Comparison of ENCODE assay signal across 11 cellular contexts in the genomic region with DNA sequence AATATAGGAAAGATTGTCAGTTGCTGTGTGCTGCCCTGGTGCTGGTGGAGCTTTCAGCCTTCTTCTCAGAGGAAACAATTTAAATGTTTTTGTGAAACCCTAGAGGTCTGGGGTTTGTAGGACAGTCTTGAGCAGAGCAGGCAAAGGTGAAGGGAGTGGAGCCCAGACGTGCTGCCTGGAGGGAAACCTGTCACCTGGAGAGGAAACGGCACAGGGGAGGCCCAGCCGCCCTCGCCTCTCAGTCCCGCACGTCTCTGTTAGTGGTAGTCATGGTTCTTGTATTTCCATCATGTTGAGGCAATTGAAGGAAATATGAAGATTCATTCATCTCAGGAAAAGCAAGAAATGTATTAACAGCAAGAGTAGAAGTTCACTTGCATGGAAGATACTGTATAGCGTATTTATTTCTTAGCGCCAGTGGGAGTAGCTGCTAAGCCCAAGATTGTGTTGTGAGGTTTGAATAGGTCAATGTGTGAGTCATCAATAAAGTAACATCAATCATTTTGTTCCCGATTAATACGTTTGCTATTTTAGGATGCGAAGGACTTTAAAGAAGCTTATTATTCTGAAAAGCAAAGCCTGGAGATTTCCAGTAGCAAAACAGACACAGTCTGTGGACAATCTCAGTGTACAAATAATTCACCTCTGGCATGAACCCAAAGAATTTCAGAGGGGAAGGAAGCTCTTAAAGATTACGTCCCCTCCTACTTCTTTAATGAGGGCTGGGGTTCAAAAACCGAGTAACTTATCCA.
DNase-seq lines count a peak whose midpoint lies in the region; ATAC-seq, FAIRE-seq and TF ChIP-seq lines count a peak whose summit lies in the region.
"Had no signal": no experiment of that assay in that cellular context is flagged by ENCODE, and none has a peak within 500 bp of the region (broad histone marks: within the 10 kb centered on the region; RNA-seq: fewer than 3 reads in every experiment).

No MANE protein-coding gene starts in this region.

- no peak for DNase-seq in A549 (ENCODE audit: low read depth in 1 of 2, low spot score in 1 of 2)
- peak; percentile 42 for DNase-seq in Jurkat, Clone E6-1 (ENCODE audit: low read depth, low spot score)
- peak in 1 of 7 donors; percentile 54 for DNase-seq in adrenal gland
- peak in 3 of 9 donors; percentile 41 to 50 (median 47) for DNase-seq in naive thymus-derived CD4-positive, alpha-beta T cell
- no peak for DNase-seq in NCI-H146 treated with DMSO at 0.1 percent for 48 hours (lab: John Stamatoyannopoulos, UW; ENCODE audit: unreplicated experiment)
- no peak for DNase-seq in HPDE6-E6E7 (ENCODE audit: extremely low spot score)
- DNase-seq in RKO (ENCODE audit: low spot score): no peak
- DNase-seq: activated CD4-positive, CD25-positive, alpha-beta regulatory T cell treated with anti-CD3 and anti-CD28 coated beads, Interleukin-2, amount 50 U/mL, for 72 hours; DMS153 had no signal

- peak overlapping the region; percentile 82 to 98 (median 90) for H3K4me3 Mint-ChIP-seq in naive thymus-derived CD4-positive, alpha-beta T cell

- 77% methylated on average over 13 of the region's 13 CpGs for WGBS in A549 (ENCODE audit: missing lambda C conversion rate)
- 42 to 46% (median 45%) methylated on average over 12 to 13 of the region's 13 CpGs for WGBS in adrenal gland, 4 donors

- H3K4me2 ChIP-seq in A549: peak overlapping the region; percentile 1; the same call in 2 of the 3 replicates

- peaks cover 81 to 98% (median 94%) of the 10 kb centered on the region in 7 donors for H3K4me1 Mint-ChIP-seq in naive thymus-derived CD4-positive, alpha-beta T cell

- CTCF ChIA-PET in A549 (lab: Yijun Ruan, JAX): interaction anchor here (0.9 to 3.3 kb wide), 8 partner anchors 11 to 96 kb away, joined by 3 to 34 read pairs (median 5); no protein-coding TSS in a partner anchor
- CTCF ChIA-PET in naive thymus-derived CD4-positive, alpha-beta T cell (lab: Charles Lee): interaction anchor here (0.8 to 6.5 kb wide), 6 partner anchors 12 to 547 kb away, joined by 3 to 43 read pairs (median 6); no protein-coding TSS in a partner anchor

- no peaks in the 10 kb centered on the region for H3K9me3 ChIP-seq in A549
- H3K9me3 ChIP-seq in adrenal gland (replicated peaks in 1 of 3): no peaks in the 10 kb centered on the region
- no peaks in the 10 kb centered on the region for H3K9me3 ChIP-seq in naive thymus-derived CD4-positive, alpha-beta T cell (ENCODE audit: control insufficient read depth in 2 of 3, low read length in 3 of 3)

- TF ChIP-seq RAD21 in A549 (conservative IDR thresholded peaks at IDR 0.05 in 1 of 2, IDR thresholded peaks at IDR 0.05 in 1 of 2): no peak

- TF ChIP-seq EP300 in A549 (IDR thresholded peaks at IDR 0.05): no peak

- ATAC-seq in A549 (no peak), HG02852 (IDR thresholded peaks at IDR 0.05; ENCODE audit: unreplicated experiment) (no peak)
- ATAC-seq in naive thymus-derived CD4-positive, alpha-beta T cell: no peak

- TF ChIP-seq CTCF in A549 (IDR thresholded peaks at IDR 0.05) (no peak), adrenal gland (IDR thresholded peaks at IDR 0.05) (no peak)

- H3K27me3 Mint-ChIP-seq in naive thymus-derived CD4-positive, alpha-beta T cell: no peaks in the 10 kb centered on the region

- H3K9me3 Mint-ChIP-seq in naive thymus-derived CD4-positive, alpha-beta T cell: no peaks in the 10 kb centered on the region

- H3K4me3 ChIP-seq in A549: no peak overlapping the region
- H3K4me3 ChIP-seq in Jurkat, Clone E6-1 (ENCODE audit: low read length): no peak overlapping the region
- no peak overlapping the region for H3K4me3 ChIP-seq in adrenal gland
- peak overlapping the region; percentile 25 for H3K4me3 ChIP-seq in naive thymus-derived CD4-positive, alpha-beta T cell (ENCODE audit: low read length)

- FAIRE-seq in A549 (lab: Jason Lieb, UNC): no peak
- FAIRE-seq: H1 had no signal

- peaks cover 0 to 23% (median 0%) of the 10 kb centered on the region in 5 donors for H3K36me3 Mint-ChIP-seq in naive thymus-derived CD4-positive, alpha-beta T cell

- H3K27me3 ChIP-seq in adrenal gland: no peaks in the 10 kb centered on the region
- H3K27me3 ChIP-seq in naive thymus-derived CD4-positive, alpha-beta T cell (ENCODE audit: control insufficient read depth in 2 of 2, insufficient read depth in 2 of 2, low read length in 2 of 2): no peaks in the 10 kb centered on the region

- H3K36me3 ChIP-seq in adrenal gland (replicated peaks in 1 of 2): no peaks in the 10 kb centered on the region
- peaks cover 0 to under 1% (median 0%) of the 10 kb centered on the region in 3 experiments for H3K36me3 ChIP-seq in naive thymus-derived CD4-positive, alpha-beta T cell (ENCODE audit: control insufficient read depth in 2 of 3, insufficient read depth in 3 of 3, low read length in 3 of 3)

- POLR2A ChIA-PET in A549 (lab: Yijun Ruan, JAX): no interaction called here
- POLR2A ChIA-PET in naive thymus-derived CD4-positive, alpha-beta T cell (lab: Charles Lee): interaction anchor here (0.8 to 12.7 kb wide), 9 partner anchors 10 to 50 kb away, joined by 3 to 349 read pairs (median 3); no protein-coding TSS in a partner anchor

- peak overlapping the region; percentile 89 to 98 (median 94) for H3K27ac Mint-ChIP-seq in naive thymus-derived CD4-positive, alpha-beta T cell

- TF ChIP-seq POLR2A in A549 (IDR thresholded peaks at IDR 0.05; ENCODE audit: low read length) (no peak), adrenal gland (IDR thresholded peaks at IDR 0.05) (no peak)

- H3K27ac ChIP-seq in A549: peak overlapping the region in 1 of 2 experiments; percentile 7; a peak in 1 of 6 replicates
- H3K27ac ChIP-seq in adrenal gland: peak overlapping the region in 3 of 5 donors; percentile 13 to 89 (median 68)
- H3K27ac ChIP-seq in naive thymus-derived CD4-positive, alpha-beta T cell (ENCODE audit: low read depth, low read length): peak overlapping the region; percentile 96

- H3K4me1 ChIP-seq in A549 (peaks cover 65% of the 10 kb centered on the region), adrenal gland (replicated peaks in 1 of 2) (peaks cover 57 to 100% of the 10 kb centered on the region in 2 donors)
- peaks cover 75 to 92% of the 10 kb centered on the region in 2 donors for H3K4me1 ChIP-seq in naive thymus-derived CD4-positive, alpha-beta T cell (ENCODE audit: control insufficient read depth in 2 of 2, insufficient read depth in 2 of 2, low read length in 2 of 2)

- intact Hi-C loops in adrenal gland (cut with DNase I): no loop called here
- intact Hi-C loops in naive thymus-derived CD4-positive, alpha-beta T cell (cut with micrococcal nuclease): loop anchor here (1.0 to 10.0 kb wide), 7 partner anchors 10 to 1153 kb away; a partner anchor contains a TSS

TF ChIP-seq in A549, 52 proteins besides CTCF, POLR2A, EP300 and RAD21:
- TF ChIP-seq HOXB13 (CRISPR knock-in tag; IDR thresholded peaks at IDR 0.05; ENCODE audit: low read depth): no peak
- TF ChIP-seq FOSL2 (IDR thresholded peaks at IDR 0.05): no peak
- TF ChIP-seq FOSL2 (CRISPR knock-in tag; IDR thresholded peaks at IDR 0.05): peak; percentile 64; the same call in 1 of the 2 replicates

Comparison
In these comparisons a context has a peak if more than half of its experiments do, and no peak if none do; other contexts are left out.
1. intact Hi-C loops: an anchor here in naive thymus-derived CD4-positive, alpha-beta T cell (1.0 to 10.0 kb wide); none called in adrenal gland.